Comparison of ENCODE assay signal across 14 cellular contexts in the genomic region with DNA sequence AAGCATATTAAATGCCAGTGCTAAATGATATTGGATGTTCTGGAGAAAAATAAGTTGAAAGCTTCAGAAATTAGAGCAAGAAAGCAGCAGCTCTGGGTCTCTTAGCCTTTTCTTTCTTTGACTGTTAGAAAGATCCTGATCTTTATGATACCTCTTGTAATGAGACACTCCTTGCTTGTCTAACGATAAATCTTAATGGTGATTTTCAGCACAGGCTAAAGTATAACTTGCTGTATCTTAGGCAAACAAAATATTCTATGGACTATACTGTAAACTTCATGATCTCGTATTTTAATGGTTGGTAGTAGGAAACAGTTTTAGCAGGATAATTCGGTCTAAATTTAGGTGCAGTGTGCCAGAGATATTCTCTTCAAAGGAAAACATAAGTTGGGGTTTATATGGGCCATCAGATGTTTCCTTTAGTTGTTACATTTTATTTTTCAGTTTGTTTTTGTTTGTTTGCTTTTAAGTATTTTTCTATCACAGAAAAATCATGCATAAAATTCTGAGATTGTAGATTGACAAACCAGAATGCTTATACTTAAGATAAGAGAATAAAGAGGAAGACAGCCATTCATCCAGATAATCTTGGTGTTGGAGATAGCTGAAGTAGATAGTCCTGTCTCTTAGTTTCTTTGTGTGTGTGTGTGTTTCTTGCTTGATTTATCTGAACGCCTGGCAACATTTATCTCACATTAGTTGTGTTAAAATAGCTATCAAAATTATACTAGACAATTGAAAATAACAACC. TPM values are rescaled to one million over a fixed set of nuclear protein-coding genes. Genes with fewer than 3 reads are reported as not detected.
DNase-seq lines count a peak whose midpoint lies in the region; ATAC-seq, FAIRE-seq and TF ChIP-seq lines count a peak whose summit lies in the region.
"Had no signal": no experiment of that assay in that cellular context is flagged by ENCODE, and none has a peak within 500 bp of the region (broad histone marks: within the 10 kb centered on the region; RNA-seq: fewer than 3 reads in every experiment).

No MANE protein-coding gene starts in this region.

- no peak overlapping the region for H2AFZ ChIP-seq in GM23338

- H3K9me3 ChIP-seq in psoas muscle = no peaks in the 10 kb centered on the region
- H3K9me3 ChIP-seq in effector memory CD4-positive, alpha-beta T cell (ENCODE audit: control insufficient read depth, low read length) = no peaks in the 10 kb centered on the region

- 46 to 56% (median 50%) methylated on average over 4 of the region's 4 CpGs for WGBS in psoas muscle, 3 donors

- ATAC-seq in GM23338 (no peak), psoas muscle (no peak), GM21360 (IDR thresholded peaks at IDR 0.05; ENCODE audit: unreplicated experiment) (no peak)
- ATAC-seq: right cardiac atrium, T-cell had no signal

- H3K79me2 ChIP-seq in GM23338 (replicated peaks; ENCODE audit: insufficient read depth) = peaks cover 85% of the 10 kb centered on the region

- peak overlapping the region; percentile 22; the same call in 1 of the 2 replicates for H3K4me2 ChIP-seq in GM23338

- no peaks in the 10 kb centered on the region for H3K27me3 Mint-ChIP-seq in GM23338 (ENCODE audit: insufficient read depth, low read depth, poor library complexity)
- H3K27me3 Mint-ChIP-seq: CD4-positive, alpha-beta memory T cell; T-cell had no signal

- H3K4me3 ChIP-seq in GM23338 (no peak overlapping the region), psoas muscle (peak overlapping the region; percentile 10), H7 (ENCODE audit: insufficient read depth, low read depth, low read length) (no peak overlapping the region)
- no peak overlapping the region for H3K4me3 ChIP-seq in effector memory CD4-positive, alpha-beta T cell (ENCODE audit: insufficient read depth, low read depth, low read length, poor library complexity, severe bottlenecking)

- H3K9me3 Mint-ChIP-seq in GM23338 = no peaks in the 10 kb centered on the region
- H3K9me3 Mint-ChIP-seq: CD4-positive, alpha-beta memory T cell; T-cell had no signal

- H3K36me3 ChIP-seq in GM23338 (ENCODE audit: insufficient read depth) = no peaks in the 10 kb centered on the region
- H3K36me3 ChIP-seq in psoas muscle (ENCODE audit: insufficient read depth in 1 of 2, low read depth in 1 of 2) = peaks cover 0 to 15% of the 10 kb centered on the region in 2 donors
- no peaks in the 10 kb centered on the region for H3K36me3 ChIP-seq in effector memory CD4-positive, alpha-beta T cell (ENCODE audit: control insufficient read depth, insufficient read depth, low read length)
- H3K36me3 ChIP-seq in H7 (replicated peaks; ENCODE audit: control insufficient read depth, insufficient read depth, low read length) = no peaks in the 10 kb centered on the region; the same call in 1 of the 2 replicates

- H4K20me1 ChIP-seq in GM23338 (replicated peaks; ENCODE audit: insufficient read depth) = 0 out of 2 replicates have a peak, but pooled peaks cover 3% of the 10 kb centered on the region

- no peak overlapping the region for H3K4me3 Mint-ChIP-seq in GM23338

- peaks cover 55% of the 10 kb centered on the region for H3K4me1 Mint-ChIP-seq in GM23338

- H3K4me1 ChIP-seq in GM23338 (ENCODE audit: insufficient read depth) = peaks cover 36% of the 10 kb centered on the region
- H3K4me1 ChIP-seq in psoas muscle = peaks cover 49% of the 10 kb centered on the region
- peaks cover 11% of the 10 kb centered on the region for H3K4me1 ChIP-seq in effector memory CD4-positive, alpha-beta T cell (ENCODE audit: control insufficient read depth, insufficient read depth, low read length, poor library complexity, severe bottlenecking)

- H3K27me3 ChIP-seq in GM23338 (ENCODE audit: insufficient read depth) (no peaks in the 10 kb centered on the region), psoas muscle (ENCODE audit: insufficient read depth in 3 of 3, low read length in 2 of 3) (no peaks in the 10 kb centered on the region), H7 (ENCODE audit: control insufficient read depth, insufficient read depth, low read length) (no peaks in the 10 kb centered on the region)
- no peaks in the 10 kb centered on the region for H3K27me3 ChIP-seq in effector memory CD4-positive, alpha-beta T cell (replicated peaks; ENCODE audit: control insufficient read depth, insufficient read depth, low read length, poor library complexity, severe bottlenecking)

- no peak for TF ChIP-seq CTCF in GM23338 (conservative IDR thresholded peaks at IDR 0.05; ENCODE audit: low read depth in 2 of 2)
- TF ChIP-seq CTCF in psoas muscle (IDR thresholded peaks at IDR 0.05) = no peak

- H3K36me3 Mint-ChIP-seq in GM23338 (ENCODE audit: low read depth) = peaks cover 9% of the 10 kb centered on the region; the same call in 1 of the 3 replicates

- intact Hi-C loops in psoas muscle (cut with DNase I) = loop anchor here in 1 of 2 donors (5.0 to 10.0 kb wide), 2 partner anchors 100 to 143 kb away; a partner anchor contains a TSS

- peak overlapping the region; percentile 42 for H3K27ac Mint-ChIP-seq in GM23338

- DNase-seq in GM23338 (ENCODE audit: low spot score) (no peak), NCI-H446 treated with DMSO at 0.1 percent for 48 hours (lab: John Stamatoyannopoulos, UW) (peak; percentile 21), psoas muscle (no peak), H7 (no peak)
- DNase-seq in effector memory CD4-positive, alpha-beta T cell = no peak
- DNase-seq: activated CD4-positive, alpha-beta T cell treated with anti-CD3 and anti-CD28 coated beads for 4 hours; activated T-cell treated with anti-CD3 and anti-CD28 coated beads, Interleukin-2, amount 50 U/mL, for 1 hour; anterior cingulate cortex; CD4-positive, alpha-beta memory T cell; NCI-H1436; right cardiac atrium; T-cell had no signal

- no peaks in the 10 kb centered on the region for H3F3A ChIP-seq in GM23338 (replicated peaks; ENCODE audit: low read depth)

- FAIRE-seq in colon (lab: Jason Lieb, UNC) = peak; percentile 95

- no peak overlapping the region for H3K27ac ChIP-seq in GM23338 (ENCODE audit: low read depth)
- no peak overlapping the region for H3K27ac ChIP-seq in psoas muscle
- H3K27ac ChIP-seq in effector memory CD4-positive, alpha-beta T cell (ENCODE audit: insufficient read depth, low read length, poor library complexity, severe bottlenecking) = no peak overlapping the region

- no peaks in the 10 kb centered on the region for H3K9me2 ChIP-seq in GM23338 (ENCODE audit: insufficient read depth)

RNA-seq across cellular contexts. Expression of a gene that starts 4.7 kb away (rescaled TPM):
- total RNA-seq in GM23338 (2014; rRNA removed; shearing (Covaris generic)) = 38.1 and 39.0 TPM in 2 replicates
- polyA plus RNA-seq in GM23338 (2016; fragmentation: Nextera tagmentation; extraction: Ambion mirVana) (14.3 and 15.5 TPM in 2 replicates), psoas muscle (10 to 100 TPM in 1 of 3 donors, 1 to 10 TPM in 2; 9.2 to 10.8 (median 9.8) TPM)
- total RNA-seq in psoas muscle = 10 to 100 TPM; 12.0 to 20.1 (median 14.4) TPM
- total RNA-seq in H7 (2014; rRNA removed; shearing (Covaris generic)) = 16.0 and 16.7 TPM in 2 replicates
